23 cellular contexts compared by ENCODE assay signal in genomic region chr12:47733142-47733541, GRCh38. TPM values are rescaled to one million over a fixed set of nuclear protein-coding genes. Genes with fewer than 3 reads are reported as not detected.
DNase-seq lines count a peak whose midpoint lies in the region; ATAC-seq and TF ChIP-seq lines count a peak whose summit lies in the region.
"Had no signal": no experiment of that assay in that cellular context is flagged by ENCODE, and none has a peak within 500 bp of the region (broad histone marks: within the 10 kb centered on the region; RNA-seq: fewer than 3 reads in every experiment).

No MANE protein-coding gene starts in this region.

- no peaks in the 10 kb centered on the region for H3K27me3 Mint-ChIP-seq in CD4-positive, CD25-positive, alpha-beta regulatory T cell
- H3K27me3 Mint-ChIP-seq in glutamatergic neuron (ENCODE audit: unreplicated experiment) = peaks cover 11% of the 10 kb centered on the region
- H3K27me3 Mint-ChIP-seq: B cell had no signal

- H2AFZ ChIP-seq in osteoblast (ENCODE audit: low read length) = no peak overlapping the region

- H3K27ac ChIP-seq in CD4-positive, CD25-positive, alpha-beta regulatory T cell (ENCODE audit: insufficient read depth, low read length, poor library complexity, severe bottlenecking) = no peak overlapping the region
- H3K27ac ChIP-seq in osteoblast (ENCODE audit: low read depth, low read length) = no peak overlapping the region
- H3K27ac ChIP-seq: KMS-11, RWPE1, SJCRH30 had no signal

- no peak for DNase-seq in CD4-positive, CD25-positive, alpha-beta regulatory T cell
- DNase-seq in RPMI7951 (ENCODE audit: low read depth) = peak; percentile 14
- DNase-seq in glutamatergic neuron = no peak
- peak; percentile 58 for DNase-seq in osteoblast (ENCODE audit: insufficient read length, low spot score, missing footprints)
- no peak for DNase-seq in SHP77 (lab: John Stamatoyannopoulos, UW)
- no peak for DNase-seq in NCI-H446 (lab: John Stamatoyannopoulos, UW)
- DNase-seq: Caco-2, DMS153, GF-D8, H9, NCI-H1417, NCI-H187, NCI-H2107, NCI-H524, NCI-H82, OCI-M1, SJCRH30 had no signal

- ATAC-seq in CD4-positive, CD25-positive, alpha-beta regulatory T cell (ENCODE audit: low read depth in 2 of 2) = no peak
- ATAC-seq in GM18867 (IDR thresholded peaks at IDR 0.05; ENCODE audit: unreplicated experiment) = no peak

- peak overlapping the region in 2 of 3 donors; percentile 33 to 81 for H3K27ac Mint-ChIP-seq in CD4-positive, CD25-positive, alpha-beta regulatory T cell
- peak overlapping the region; percentile 53 for H3K27ac Mint-ChIP-seq in glutamatergic neuron (ENCODE audit: unreplicated experiment)
- H3K27ac Mint-ChIP-seq: B cell had no signal

- no peaks in the 10 kb centered on the region for H3K27me3 ChIP-seq in CD4-positive, CD25-positive, alpha-beta regulatory T cell (ENCODE audit: control insufficient read depth, insufficient read depth, low read length)
- H3K27me3 ChIP-seq in osteoblast (ENCODE audit: insufficient read depth, low read length) = no peaks in the 10 kb centered on the region
- H3K27me3 ChIP-seq: SJCRH30 had no signal

- H3K4me1 Mint-ChIP-seq in CD4-positive, CD25-positive, alpha-beta regulatory T cell = no peaks in the 10 kb centered on the region
- H3K4me1 Mint-ChIP-seq in glutamatergic neuron (ENCODE audit: low read depth, unreplicated experiment) = peaks cover 38% of the 10 kb centered on the region

- no peak overlapping the region for H3K4me3 ChIP-seq in CD4-positive, CD25-positive, alpha-beta regulatory T cell (ENCODE audit: low read depth, low read length)
- H3K4me3 ChIP-seq in osteoblast (ENCODE audit: insufficient read depth, low read length) = no peak overlapping the region
- H3K4me3 ChIP-seq: SJCRH30 had no signal

- no peak overlapping the region for H3K4me3 Mint-ChIP-seq in CD4-positive, CD25-positive, alpha-beta regulatory T cell
- no peak overlapping the region for H3K4me3 Mint-ChIP-seq in glutamatergic neuron (ENCODE audit: unreplicated experiment)
- H3K4me3 Mint-ChIP-seq: B cell, H9 had no signal

- H3K4me2 ChIP-seq in osteoblast (ENCODE audit: insufficient read depth, low read length) = no peak overlapping the region
- H3K4me2 ChIP-seq: KMS-11 had no signal

- TF ChIP-seq CTCF in glutamatergic neuron (IDR thresholded peaks at IDR 0.05; ENCODE audit: partially characterized antibody, unreplicated experiment) (no peak), osteoblast (IDR thresholded peaks at IDR 0.05; ENCODE audit: extremely low read depth, low read depth, low read length) (no peak)

- H3K9me3 Mint-ChIP-seq in CD4-positive, CD25-positive, alpha-beta regulatory T cell = no peaks in the 10 kb centered on the region
- H3K9me3 Mint-ChIP-seq in glutamatergic neuron (ENCODE audit: unreplicated experiment) = peaks cover 14% of the 10 kb centered on the region
- H3K9me3 Mint-ChIP-seq: H9 had no signal

- H3K36me3 ChIP-seq in CD4-positive, CD25-positive, alpha-beta regulatory T cell (ENCODE audit: control insufficient read depth, insufficient read depth, low read length) = no peaks in the 10 kb centered on the region
- H3K36me3 ChIP-seq in osteoblast (ENCODE audit: insufficient read depth, low read length) = no peaks in the 10 kb centered on the region
- H3K36me3 ChIP-seq: SJCRH30 had no signal

- H3K4me1 ChIP-seq in CD4-positive, CD25-positive, alpha-beta regulatory T cell (ENCODE audit: control insufficient read depth, insufficient read depth, low read length, poor library complexity, severe bottlenecking) = no peaks in the 10 kb centered on the region
- peaks cover 41% of the 10 kb centered on the region for H3K4me1 ChIP-seq in osteoblast (ENCODE audit: insufficient read depth, low read length)
- H3K4me1 ChIP-seq: Caco-2 had no signal

- no peaks in the 10 kb centered on the region for H3K79me2 ChIP-seq in osteoblast (ENCODE audit: insufficient read depth, low read length)

- H3K36me3 Mint-ChIP-seq in CD4-positive, CD25-positive, alpha-beta regulatory T cell = peaks cover 11% of the 10 kb centered on the region
- H3K36me3 Mint-ChIP-seq in glutamatergic neuron (ENCODE audit: unreplicated experiment) = no peaks in the 10 kb centered on the region

- no peaks in the 10 kb centered on the region for H4K20me1 ChIP-seq in osteoblast (ENCODE audit: insufficient read depth, low read length)

- no peaks in the 10 kb centered on the region for H3K9me3 ChIP-seq in CD4-positive, CD25-positive, alpha-beta regulatory T cell (ENCODE audit: control insufficient read depth in 2 of 2, low read length in 2 of 2)
- H3K9me3 ChIP-seq in osteoblast (ENCODE audit: low read depth, low read length) = no peaks in the 10 kb centered on the region
- H3K9me3 ChIP-seq: Caco-2, SJCRH30 had no signal

RNA-seq across cellular contexts. Expression of gene ENDOU, which starts 7.9 kb away (rescaled TPM):
- total RNA-seq in CD4-positive, CD25-positive, alpha-beta regulatory T cell = not detected
- polyA plus RNA-seq in CD4-positive, CD25-positive, alpha-beta regulatory T cell = under 1 TPM in 1 of 4 donors, not detected in 3; 0.45 TPM
- total RNA-seq in RPMI7951 (2014; rRNA removed; shearing (Covaris generic)) = 0.24 TPM in 1 of 2 replicates, not detected in the other
- total RNA-seq in glutamatergic neuron (ENCODE audit: unreplicated experiment) (not detected), osteoblast (not detected in 2 replicates)
- total RNA-seq: A172, B cell, H9, M059J, SJCRH30 had no signal

RNA-seq across cellular contexts. Expression of gene RAPGEF3, which starts 25.5 kb away (rescaled TPM):
- 0.79 TPM for total RNA-seq in CD4-positive, CD25-positive, alpha-beta regulatory T cell
- polyA plus RNA-seq in CD4-positive, CD25-positive, alpha-beta regulatory T cell = under 1 TPM in 2 of 4 donors, not detected in 2; 0.10 to 0.14 TPM
- total RNA-seq in RPMI7951 (2014; rRNA removed; shearing (Covaris generic)) = 0.48 and 0.88 TPM in 2 replicates
- total RNA-seq in glutamatergic neuron (ENCODE audit: unreplicated experiment) (0.81 TPM), osteoblast (3.5 and 4.3 TPM in 2 replicates)

RNA-seq across cellular contexts. Expression of gene RPAP3, which starts 27.3 kb away (rescaled TPM):
- 34.5 TPM for total RNA-seq in CD4-positive, CD25-positive, alpha-beta regulatory T cell
- polyA plus RNA-seq in CD4-positive, CD25-positive, alpha-beta regulatory T cell = 10 to 100 TPM; 31.5 to 40.2 (median 32.8) TPM
- total RNA-seq in RPMI7951 (2014; rRNA removed; shearing (Covaris generic)) = 20.1 and 24.6 TPM in 2 replicates
- total RNA-seq in glutamatergic neuron (ENCODE audit: unreplicated experiment) (29.5 TPM), osteoblast (15.6 and 17.1 TPM in 2 replicates)

RNA-seq across cellular contexts. Expression of gene SLC48A1, which starts 39.9 kb away (rescaled TPM):
- total RNA-seq in CD4-positive, CD25-positive, alpha-beta regulatory T cell = 4.9 TPM
- polyA plus RNA-seq in CD4-positive, CD25-positive, alpha-beta regulatory T cell = 10 to 100 TPM in 1 of 4 donors, 1 to 10 TPM in 3; 7.3 to 12.7 (median 8.7) TPM
- 6.3 and 7.2 TPM in 2 replicates for total RNA-seq in RPMI7951 (2014; rRNA removed; shearing (Covaris generic))
- total RNA-seq in glutamatergic neuron (ENCODE audit: unreplicated experiment) (15.7 TPM), osteoblast (18.0 and 19.2 TPM in 2 replicates)

Comparison
In these comparisons a context has a peak if more than half of its experiments do, and no peak if none do; other contexts are left out.
1. DNase-seq: peak in RPMI7951 (single experiment) and osteoblast (single experiment); none in CD4-positive, CD25-positive, alpha-beta regulatory T cell (0 of 3), glutamatergic neuron (single experiment), SHP77 (0 of 2) and NCI-H446 (0 of 2).